18 cellular contexts compared by ENCODE assay signal in genomic region chr20:43943725-43944124, GRCh38. TPM values are rescaled to one million over a fixed set of nuclear protein-coding genes. Genes with fewer than 3 reads are reported as not detected.
DNase-seq lines count a peak whose midpoint lies in the region; ATAC-seq and TF ChIP-seq lines count a peak whose summit lies in the region.
"Had no signal": no experiment of that assay in that cellular context is flagged by ENCODE, and none has a peak within 500 bp of the region (broad histone marks: within the 10 kb centered on the region; RNA-seq: fewer than 3 reads in every experiment).

No MANE protein-coding gene starts in this region.

- ATAC-seq in activated CD8-positive, alpha-beta memory T cell treated with anti-CD3 and anti-CD28 coated beads, Interleukin-2, amount 10 ng/mL, durations not matched to agents 7 days and 5 days = no peak
- ATAC-seq in T-cell (replicated peaks in 1 of 4) (no peak), GM18909 (IDR thresholded peaks at IDR 0.05; ENCODE audit: poor library complexity, unreplicated experiment) (no peak), GM18511 (IDR thresholded peaks at IDR 0.05; ENCODE audit: unreplicated experiment) (no peak)
- ATAC-seq: A549 had no signal

- TF ChIP-seq CTCF in HL-60 (IDR thresholded peaks at IDR 0.05; ENCODE audit: insufficient read depth, low read length) (no peak), neutrophil (IDR thresholded peaks at IDR 0.05) (no peak)

- CTCF ChIA-PET in activated CD8-positive, alpha-beta memory T cell treated with anti-CD3 and anti-CD28 coated beads, Interleukin-2, amount 10 ng/mL, durations not matched to agents 7 days and 5 days (lab: Charles Lee) = interaction anchor here (1.1 to 3.7 kb wide), 5 partner anchors 10 to 193 kb away, joined by 4 to 15 read pairs (median 6); no protein-coding TSS in a partner anchor
- CTCF ChIA-PET in T-cell (lab: Charles Lee) = no interaction called here

- H3K27ac ChIP-seq in HL-60 (replicated peaks) (peak overlapping the region; percentile 95), neutrophil (peak overlapping the region; percentile 99)

- peaks cover 52% of the 10 kb centered on the region for H3K27me3 Mint-ChIP-seq in activated CD8-positive, alpha-beta memory T cell treated with anti-CD3 and anti-CD28 coated beads, Interleukin-2, amount 10 ng/mL, durations not matched to agents 7 days and 5 days
- H3K27me3 Mint-ChIP-seq in T-cell = peaks cover 0 to 3% of the 10 kb centered on the region in 2 donors

- H3K4me3 Mint-ChIP-seq in activated CD8-positive, alpha-beta memory T cell treated with anti-CD3 and anti-CD28 coated beads, Interleukin-2, amount 10 ng/mL, durations not matched to agents 7 days and 5 days = no peak overlapping the region
- H3K4me3 Mint-ChIP-seq in T-cell = peak overlapping the region in 1 of 3 donors; percentile 55

- no peak for DNase-seq in activated CD8-positive, alpha-beta memory T cell treated with anti-CD3 and anti-CD28 coated beads, Interleukin-2, amount 10 ng/mL, durations not matched to agents 7 days and 5 days
- no peak for DNase-seq in activated CD8-positive, alpha-beta memory T cell treated with anti-CD3 and anti-CD28 coated beads for 24 hours
- DNase-seq in HL-60 (ENCODE audit: low read depth in 1 of 2, low spot score in 1 of 2) (no peak), T-cell (no peak), superior temporal gyrus (ENCODE audit: extremely low spot score) (no peak)
- DNase-seq: AML-193, GF-D8, GOT3, KG1, MV-4-11, NCI-H1417 treated with DMSO at 0.1 percent for 48 hours, NCI-H2029, NCI-H524, OCI-M1 had no signal

- H3K9me3 ChIP-seq in neutrophil = no peaks in the 10 kb centered on the region
- H3K9me3 ChIP-seq: A549 had no signal

- H3K27me3 ChIP-seq in HL-60 (ENCODE audit: insufficient read depth, poor library complexity, severe bottlenecking) (no peaks in the 10 kb centered on the region), neutrophil (peaks cover 4% of the 10 kb centered on the region)

- peak overlapping the region; percentile 92 for H3K27ac Mint-ChIP-seq in activated CD8-positive, alpha-beta memory T cell treated with anti-CD3 and anti-CD28 coated beads, Interleukin-2, amount 10 ng/mL, durations not matched to agents 7 days and 5 days
- H3K27ac Mint-ChIP-seq in T-cell = peak overlapping the region; percentile 36 to 68

- H3K4me1 Mint-ChIP-seq in activated CD8-positive, alpha-beta memory T cell treated with anti-CD3 and anti-CD28 coated beads, Interleukin-2, amount 10 ng/mL, durations not matched to agents 7 days and 5 days = peaks cover 67% of the 10 kb centered on the region
- H3K4me1 Mint-ChIP-seq in T-cell = peaks cover 77 to 84% (median 79%) of the 10 kb centered on the region in 3 donors

- no peaks in the 10 kb centered on the region for H3K9me3 Mint-ChIP-seq in activated CD8-positive, alpha-beta memory T cell treated with anti-CD3 and anti-CD28 coated beads, Interleukin-2, amount 10 ng/mL, durations not matched to agents 7 days and 5 days (ENCODE audit: low read depth)
- no peaks in the 10 kb centered on the region for H3K9me3 Mint-ChIP-seq in T-cell

- H3K4me1 ChIP-seq in neutrophil (ENCODE audit: control insufficient read depth in 1 of 2, insufficient read depth in 1 of 2, low read depth in 1 of 2, low read length in 1 of 2) = peaks cover 55 to 60% of the 10 kb centered on the region in 2 experiments

- no peak overlapping the region for H3K4me3 ChIP-seq in HL-60 (replicated peaks; ENCODE audit: insufficient read depth, low read length)
- H3K4me3 ChIP-seq in neutrophil (ENCODE audit: low read depth in 1 of 2, low read length in 1 of 2) = no peak overlapping the region
- H3K4me3 ChIP-seq: A549 had no signal

- H3K36me3 ChIP-seq in neutrophil = no peaks in the 10 kb centered on the region

- H3K36me3 Mint-ChIP-seq in activated CD8-positive, alpha-beta memory T cell treated with anti-CD3 and anti-CD28 coated beads, Interleukin-2, amount 10 ng/mL, durations not matched to agents 7 days and 5 days = peaks cover 5% of the 10 kb centered on the region
- H3K36me3 Mint-ChIP-seq in T-cell = no peaks in the 10 kb centered on the region

- POLR2A ChIA-PET in T-cell (lab: Charles Lee) = interaction anchor here in 1 of 2 donors (1.3 kb wide), 1 partner anchor 9 kb away, joined by 3 read pairs; no protein-coding TSS in a partner anchor

RNA-seq across cellular contexts. Expression of gene TOX2, which starts 29.1 kb away (rescaled TPM):
- total RNA-seq in activated CD8-positive, alpha-beta memory T cell treated with anti-CD3 and anti-CD28 coated beads, Interleukin-2, amount 10 ng/mL, durations not matched to agents 7 days and 5 days = 1 to 10 TPM; 1.8 to 1.9 TPM
- total RNA-seq in T-cell = 1 to 10 TPM in 4 of 5 donors, under 1 TPM in 1; 0.38 to 3.0 (median 1.6) TPM
